In genomic region chr12:22709292-22709691, GRCh38 we compare ENCODE assay signal across 8 cellular contexts.
A peak's percentile ranks its signal among the peaks of the same experiment; 100 is the strongest.
DNase-seq lines count a peak whose midpoint lies in the region; ATAC-seq and TF ChIP-seq lines count a peak whose summit lies in the region.

No MANE protein-coding gene starts in this region.

- no peak overlapping the region for H2AFZ ChIP-seq in parathyroid adenoma

- ATAC-seq in HG02588 (IDR thresholded peaks at IDR 0.05; ENCODE audit: unreplicated experiment) (no peak), omental fat pad (ENCODE audit: low FRiP score) (no peak)

- DNase-seq in GM12864 (ENCODE audit: low read depth) = peak; percentile 12
- peak; percentile 20 to 44 for DNase-seq in NCI-H2081 (lab: John Stamatoyannopoulos, UW)
- DNase-seq in choroid plexus epithelial cell (ENCODE audit: low read depth) = peak; percentile 58
- DNase-seq in stimulated activated CD4-positive, alpha-beta T cell treated with anti-CD3 and anti-CD28 coated beads, Interleukin-4, amount 100 ng/mL, for 24 hours = no peak
- DNase-seq in omental fat pad (ENCODE audit: low spot score) = no peak

- H3K4me3 ChIP-seq in GM12864 (ENCODE audit: low read depth, low read length) (no peak overlapping the region), HEK293 (ENCODE audit: low read depth, low read length) (no peak overlapping the region), choroid plexus epithelial cell (ENCODE audit: low read depth, low read length) (no peak overlapping the region), parathyroid adenoma (ENCODE audit: low read depth, low read length) (no peak overlapping the region)

- CTCF ChIA-PET in HEK293 (lab: Yijun Ruan, JAX) = interaction anchor here (0.6 to 0.8 kb wide), 7 partner anchors 151 to 606 kb away, joined by 3 to 4 read pairs (median 3); no protein-coding TSS in a partner anchor

- H3K4me2 ChIP-seq in parathyroid adenoma (ENCODE audit: low read length) = no peak overlapping the region

- H3K4me1 ChIP-seq in HEK293 (ENCODE audit: control insufficient read depth, insufficient read depth, low read length) (no peaks in the 10 kb centered on the region), parathyroid adenoma (no peaks in the 10 kb centered on the region)

- TF ChIP-seq CTCF in GM12864 (IDR thresholded peaks at IDR 0.05; ENCODE audit: low read depth, low read length, missing control alignments) (peak; percentile 52), HEK293 (tag by site-specific recombination; IDR thresholded peaks at IDR 0.05) (peak; percentile 42; the same call in 1 of the 2 replicates), choroid plexus epithelial cell (conservative IDR thresholded peaks at IDR 0.05; ENCODE audit: low read depth, low read length) (peak; percentile 65), parathyroid adenoma (IDR thresholded peaks at IDR 0.05) (peak; percentile 70), omental fat pad (IDR thresholded peaks at IDR 0.05) (no peak)

- POLR2A ChIA-PET in HEK293 (lab: Yijun Ruan, JAX) = no interaction called here

- no peaks in the 10 kb centered on the region for H3K36me3 ChIP-seq in HEK293 (ENCODE audit: control insufficient read depth in 2 of 2, insufficient read depth in 1 of 2, low read length in 2 of 2)
- H3K36me3 ChIP-seq in parathyroid adenoma (ENCODE audit: control insufficient read depth, insufficient read depth, low read length) = no peaks in the 10 kb centered on the region

- H3K27me3 ChIP-seq in parathyroid adenoma (ENCODE audit: control insufficient read depth, insufficient read depth, low read length) = no peaks in the 10 kb centered on the region

- H3K27ac ChIP-seq in HEK293 (ENCODE audit: extremely low read depth, low read depth, low read length) = no peak overlapping the region
- no peak overlapping the region for H3K27ac ChIP-seq in parathyroid adenoma

- H3K9me3 ChIP-seq in HEK293 (ENCODE audit: control insufficient read depth, insufficient read depth, low read depth, low read length) (no peaks in the 10 kb centered on the region), parathyroid adenoma (ENCODE audit: control insufficient read depth, low read length) (no peaks in the 10 kb centered on the region)

- no peak overlapping the region for H3K9ac ChIP-seq in parathyroid adenoma

- no peaks in the 10 kb centered on the region for H3K79me2 ChIP-seq in parathyroid adenoma

TF ChIP-seq in HEK293, 187 proteins besides CTCF, POLR2A, EP300 and RAD21:
- TF ChIP-seq ZNF555 (tag by site-specific recombination; conservative IDR thresholded peaks at IDR 0.05) (no peak), ZFP41 (tag by site-specific recombination; IDR thresholded peaks at IDR 0.05; ENCODE audit: borderline replicate concordance) (no peak), SCRT2 (tag by site-specific recombination; IDR thresholded peaks at IDR 0.05) (peak; percentile 61), ZNF768 (tag by site-specific recombination; IDR thresholded peaks at IDR 0.05) (no peak), ZNF654 (tag by site-specific recombination; IDR thresholded peaks at IDR 0.05; ENCODE audit: low read depth) (peak; percentile 70), ZNF174 (tag by site-specific recombination; IDR thresholded peaks at IDR 0.05) (no peak), GFI1B (tag by site-specific recombination; IDR thresholded peaks at IDR 0.05) (no peak), ZNF302 (tag by site-specific recombination; IDR thresholded peaks at IDR 0.05; ENCODE audit: low read depth) (no peak), ZSCAN5A (tag by site-specific recombination; IDR thresholded peaks at IDR 0.05) (no peak), ZNF529 (tag by site-specific recombination; IDR thresholded peaks at IDR 0.05; ENCODE audit: insufficient replicate concordance) (no peak)

Comparison
In these comparisons a context has a peak if more than half of its experiments do, and no peak if none do; other contexts are left out.
1. DNase-seq: peak in GM12864 (single experiment), NCI-H2081 (2 of 2) and choroid plexus epithelial cell (single experiment); none in stimulated activated CD4-positive, alpha-beta T cell treated with anti-CD3 and anti-CD28 coated beads, Interleukin-4, amount 100 ng/mL, for 24 hours (single experiment) and omental fat pad (single experiment).
2. CTCF ChIP-seq: peak in GM12864 (single experiment), HEK293 (single experiment), choroid plexus epithelial cell (single experiment) and parathyroid adenoma (single experiment); none in omental fat pad (0 of 3).